1 cellular context compared by ENCODE assay signal in the genomic region with DNA sequence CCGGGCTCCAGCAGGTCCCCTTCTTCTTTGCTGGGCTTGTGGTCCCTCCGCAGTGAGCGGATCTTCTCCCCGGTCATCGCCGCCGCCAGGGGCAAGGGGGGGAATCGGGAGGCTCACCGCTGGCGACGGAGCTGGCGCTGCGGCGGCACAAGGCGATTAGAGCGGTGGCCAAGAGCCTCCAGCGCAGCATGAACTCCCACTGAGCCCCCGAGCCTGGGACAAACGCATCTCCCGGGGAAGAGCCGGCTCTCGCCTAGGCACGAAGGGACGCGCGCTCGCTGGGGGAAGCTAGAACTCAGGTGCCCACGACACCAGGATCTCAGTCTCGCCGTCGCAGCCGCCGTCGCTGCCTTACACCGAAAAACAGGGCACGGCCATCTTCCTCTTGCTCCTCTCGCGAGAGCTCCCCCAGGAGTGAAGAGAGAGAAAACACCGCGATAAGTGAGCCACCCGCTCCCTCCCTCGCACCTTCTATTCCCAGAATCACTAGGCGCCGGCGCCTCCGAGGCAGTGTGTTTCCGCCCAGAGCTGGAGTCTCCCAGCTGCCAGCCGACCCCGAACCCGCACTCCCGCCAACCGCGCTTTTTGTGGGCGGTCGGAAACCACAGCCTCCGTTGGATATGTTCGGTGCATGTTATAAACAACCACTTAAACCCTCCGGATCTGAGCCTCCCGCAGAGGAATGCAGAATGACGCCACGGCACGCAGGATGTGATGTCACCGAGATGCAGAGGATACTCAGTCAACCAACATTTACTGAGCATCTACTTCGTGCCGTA.
TF ChIP-seq lines count a peak whose summit lies in the region.

A gene with protein sequence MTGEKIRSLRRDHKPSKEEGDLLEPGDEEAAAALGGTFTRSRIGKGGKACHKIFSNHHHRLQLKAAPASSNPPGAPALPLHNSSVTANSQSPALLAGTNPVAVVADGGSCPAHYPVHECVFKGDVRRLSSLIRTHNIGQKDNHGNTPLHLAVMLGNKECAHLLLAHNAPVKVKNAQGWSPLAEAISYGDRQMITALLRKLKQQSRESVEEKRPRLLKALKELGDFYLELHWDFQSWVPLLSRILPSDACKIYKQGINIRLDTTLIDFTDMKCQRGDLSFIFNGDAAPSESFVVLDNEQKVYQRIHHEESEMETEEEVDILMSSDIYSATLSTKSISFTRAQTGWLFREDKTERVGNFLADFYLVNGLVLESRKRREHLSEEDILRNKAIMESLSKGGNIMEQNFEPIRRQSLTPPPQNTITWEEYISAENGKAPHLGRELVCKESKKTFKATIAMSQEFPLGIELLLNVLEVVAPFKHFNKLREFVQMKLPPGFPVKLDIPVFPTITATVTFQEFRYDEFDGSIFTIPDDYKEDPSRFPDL (minus strand): TSS at position 391 of the 779 bp plus-strand sequence. CDS start 314 bp downstream, at position 77.

TF ChIP-seq in WTC11, 78 proteins besides CTCF, POLR2A, EP300 and RAD21 (continued from another document):
- TF ChIP-seq, protein P1, sequence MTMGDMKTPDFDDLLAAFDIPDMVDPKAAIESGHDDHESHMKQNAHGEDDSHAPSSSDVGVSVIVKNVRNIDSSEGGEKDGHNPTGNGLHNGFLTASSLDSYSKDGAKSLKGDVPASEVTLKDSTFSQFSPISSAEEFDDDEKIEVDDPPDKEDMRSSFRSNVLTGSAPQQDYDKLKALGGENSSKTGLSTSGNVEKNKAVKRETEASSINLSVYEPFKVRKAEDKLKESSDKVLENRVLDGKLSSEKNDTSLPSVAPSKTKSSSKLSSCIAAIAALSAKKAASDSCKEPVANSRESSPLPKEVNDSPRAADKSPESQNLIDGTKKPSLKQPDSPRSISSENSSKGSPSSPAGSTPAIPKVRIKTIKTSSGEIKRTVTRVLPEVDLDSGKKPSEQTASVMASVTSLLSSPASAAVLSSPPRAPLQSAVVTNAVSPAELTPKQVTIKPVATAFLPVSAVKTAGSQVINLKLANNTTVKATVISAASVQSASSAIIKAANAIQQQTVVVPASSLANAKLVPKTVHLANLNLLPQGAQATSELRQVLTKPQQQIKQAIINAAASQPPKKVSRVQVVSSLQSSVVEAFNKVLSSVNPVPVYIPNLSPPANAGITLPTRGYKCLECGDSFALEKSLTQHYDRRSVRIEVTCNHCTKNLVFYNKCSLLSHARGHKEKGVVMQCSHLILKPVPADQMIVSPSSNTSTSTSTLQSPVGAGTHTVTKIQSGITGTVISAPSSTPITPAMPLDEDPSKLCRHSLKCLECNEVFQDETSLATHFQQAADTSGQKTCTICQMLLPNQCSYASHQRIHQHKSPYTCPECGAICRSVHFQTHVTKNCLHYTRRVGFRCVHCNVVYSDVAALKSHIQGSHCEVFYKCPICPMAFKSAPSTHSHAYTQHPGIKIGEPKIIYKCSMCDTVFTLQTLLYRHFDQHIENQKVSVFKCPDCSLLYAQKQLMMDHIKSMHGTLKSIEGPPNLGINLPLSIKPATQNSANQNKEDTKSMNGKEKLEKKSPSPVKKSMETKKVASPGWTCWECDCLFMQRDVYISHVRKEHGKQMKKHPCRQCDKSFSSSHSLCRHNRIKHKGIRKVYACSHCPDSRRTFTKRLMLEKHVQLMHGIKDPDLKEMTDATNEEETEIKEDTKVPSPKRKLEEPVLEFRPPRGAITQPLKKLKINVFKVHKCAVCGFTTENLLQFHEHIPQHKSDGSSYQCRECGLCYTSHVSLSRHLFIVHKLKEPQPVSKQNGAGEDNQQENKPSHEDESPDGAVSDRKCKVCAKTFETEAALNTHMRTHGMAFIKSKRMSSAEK (CRISPR knock-in tag; IDR thresholded peaks at IDR 0.05; ENCODE audit: borderline replicate concordance) = no peak
- TF ChIP-seq ESRRA (CRISPR knock-in tag; IDR thresholded peaks at IDR 0.05; ENCODE audit: borderline replicate concordance) (no peak), TEAD1 (CRISPR knock-in tag; IDR thresholded peaks at IDR 0.05) (peak; percentile 73; the same call in 1 of the 2 replicates), ZNF232 (CRISPR knock-in tag; IDR thresholded peaks at IDR 0.05) (peak; percentile 51), JAZF1 (CRISPR knock-in tag; IDR thresholded peaks at IDR 0.05) (no peak), NR2C2 (CRISPR knock-in tag; IDR thresholded peaks at IDR 0.05) (no peak), SMAD4 (CRISPR knock-in tag; IDR thresholded peaks at IDR 0.05) (no peak), ETV6 (CRISPR knock-in tag; IDR thresholded peaks at IDR 0.05) (no peak), ZNF263 (CRISPR knock-in tag; IDR thresholded peaks at IDR 0.05; ENCODE audit: low read depth) (no peak)
- TF ChIP-seq, protein P2, sequence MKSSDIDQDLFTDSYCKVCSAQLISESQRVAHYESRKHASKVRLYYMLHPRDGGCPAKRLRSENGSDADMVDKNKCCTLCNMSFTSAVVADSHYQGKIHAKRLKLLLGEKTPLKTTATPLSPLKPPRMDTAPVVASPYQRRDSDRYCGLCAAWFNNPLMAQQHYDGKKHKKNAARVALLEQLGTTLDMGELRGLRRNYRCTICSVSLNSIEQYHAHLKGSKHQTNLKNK (CRISPR knock-in tag; IDR thresholded peaks at IDR 0.05) = no peak
- TF ChIP-seq, protein P3, sequence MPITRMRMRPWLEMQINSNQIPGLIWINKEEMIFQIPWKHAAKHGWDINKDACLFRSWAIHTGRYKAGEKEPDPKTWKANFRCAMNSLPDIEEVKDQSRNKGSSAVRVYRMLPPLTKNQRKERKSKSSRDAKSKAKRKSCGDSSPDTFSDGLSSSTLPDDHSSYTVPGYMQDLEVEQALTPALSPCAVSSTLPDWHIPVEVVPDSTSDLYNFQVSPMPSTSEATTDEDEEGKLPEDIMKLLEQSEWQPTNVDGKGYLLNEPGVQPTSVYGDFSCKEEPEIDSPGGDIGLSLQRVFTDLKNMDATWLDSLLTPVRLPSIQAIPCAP (CRISPR knock-in tag; IDR thresholded peaks at IDR 0.05) = no peak
- TF ChIP-seq, protein P4, sequence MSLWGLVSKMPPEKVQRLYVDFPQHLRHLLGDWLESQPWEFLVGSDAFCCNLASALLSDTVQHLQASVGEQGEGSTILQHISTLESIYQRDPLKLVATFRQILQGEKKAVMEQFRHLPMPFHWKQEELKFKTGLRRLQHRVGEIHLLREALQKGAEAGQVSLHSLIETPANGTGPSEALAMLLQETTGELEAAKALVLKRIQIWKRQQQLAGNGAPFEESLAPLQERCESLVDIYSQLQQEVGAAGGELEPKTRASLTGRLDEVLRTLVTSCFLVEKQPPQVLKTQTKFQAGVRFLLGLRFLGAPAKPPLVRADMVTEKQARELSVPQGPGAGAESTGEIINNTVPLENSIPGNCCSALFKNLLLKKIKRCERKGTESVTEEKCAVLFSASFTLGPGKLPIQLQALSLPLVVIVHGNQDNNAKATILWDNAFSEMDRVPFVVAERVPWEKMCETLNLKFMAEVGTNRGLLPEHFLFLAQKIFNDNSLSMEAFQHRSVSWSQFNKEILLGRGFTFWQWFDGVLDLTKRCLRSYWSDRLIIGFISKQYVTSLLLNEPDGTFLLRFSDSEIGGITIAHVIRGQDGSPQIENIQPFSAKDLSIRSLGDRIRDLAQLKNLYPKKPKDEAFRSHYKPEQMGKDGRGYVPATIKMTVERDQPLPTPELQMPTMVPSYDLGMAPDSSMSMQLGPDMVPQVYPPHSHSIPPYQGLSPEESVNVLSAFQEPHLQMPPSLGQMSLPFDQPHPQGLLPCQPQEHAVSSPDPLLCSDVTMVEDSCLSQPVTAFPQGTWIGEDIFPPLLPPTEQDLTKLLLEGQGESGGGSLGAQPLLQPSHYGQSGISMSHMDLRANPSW (CRISPR knock-in tag; conservative IDR thresholded peaks at IDR 0.05; ENCODE audit: low read depth) = no peak
